2 cellular contexts compared by ENCODE assay signal in genomic region chr7:9978111-9979064, GRCh38.
TF ChIP-seq lines count a peak whose summit lies in the region.

No MANE protein-coding gene starts in this region.

TF ChIP-seq in IMR-90, 13 proteins besides CTCF, POLR2A, EP300 and RAD21:
- TF ChIP-seq ELK1 (IDR thresholded peaks at IDR 0.05; ENCODE audit: borderline replicate concordance, low read depth, low read length) = no peak
- TF ChIP-seq MAFK (IDR thresholded peaks at IDR 0.05; ENCODE audit: low read depth, low read length) = peak; percentile 90
- no peak for TF ChIP-seq RCOR1 (IDR thresholded peaks at IDR 0.05; ENCODE audit: insufficient replicate concordance, low read length)

TF ChIP-seq in H1, 55 proteins besides CTCF, POLR2A, EP300 and RAD21:
- TF ChIP-seq CREB1 (IDR thresholded peaks at IDR 0.05) (no peak), NRF1 (IDR thresholded peaks at IDR 0.05; ENCODE audit: low read depth, low read length) (no peak), SUZ12 (IDR thresholded peaks at IDR 0.05; ENCODE audit: low read length) (no peak), ASH2L (IDR thresholded peaks at IDR 0.05; ENCODE audit: low read length) (no peak), SRF (IDR thresholded peaks at IDR 0.05; ENCODE audit: low read depth, low read length) (no peak), MAFK (IDR thresholded peaks at IDR 0.05; ENCODE audit: low read depth, low read length) (peak; percentile 64; the same call in 1 of the 2 replicates)
